Comparison of ENCODE assay signal across 8 cellular contexts in genomic region chr6:13733178-13733851, GRCh38. TPM values are rescaled to one million over a fixed set of nuclear protein-coding genes. Genes with fewer than 3 reads are reported as not detected.
DNase-seq lines count a peak whose midpoint lies in the region; ATAC-seq, FAIRE-seq and TF ChIP-seq lines count a peak whose summit lies in the region.

No MANE protein-coding gene starts in this region.

- no peak for TF ChIP-seq RAD21 in A549 (conservative IDR thresholded peaks at IDR 0.05 in 1 of 2, IDR thresholded peaks at IDR 0.05 in 1 of 2)

- H3K9me3 Mint-ChIP-seq in mesothelial cell of epicardium, result peaks cover 3% of the 10 kb centered on the region
- no peaks in the 10 kb centered on the region for H3K9me3 Mint-ChIP-seq in progenitor cell of endocrine pancreas (ENCODE audit: low read depth)
- no peaks in the 10 kb centered on the region for H3K9me3 Mint-ChIP-seq in CD4-positive, alpha-beta T cell

- peak overlapping the region; percentile 65 for H3K4me2 ChIP-seq in A549

- CTCF ChIA-PET in A549 (lab: Yijun Ruan, JAX) (no interaction called here), GM10248 (lab: Yijun Ruan, JAX) (no interaction called here)
- CTCF ChIA-PET in CD4-positive, alpha-beta T cell (lab: Charles Lee), result no interaction called here

- WGBS in A549 (ENCODE audit: missing lambda C conversion rate), result 18% methylated on average over 15 of the region's 15 CpGs

- no peak overlapping the region for H3K4me3 ChIP-seq in A549
- peak overlapping the region; percentile 32 for H3K4me3 ChIP-seq in choroid plexus epithelial cell (ENCODE audit: low read depth, low read length)

- ATAC-seq in A549 (peak; percentile 76 to 78), GM21723 (IDR thresholded peaks at IDR 0.05; ENCODE audit: unreplicated experiment) (no peak)
- ATAC-seq in CD4-positive, alpha-beta T cell (ENCODE audit: poor library complexity), result no peak

- H3K4me1 Mint-ChIP-seq in mesothelial cell of epicardium (peaks cover 7% of the 10 kb centered on the region), progenitor cell of endocrine pancreas (ENCODE audit: low read depth) (peaks cover 4% of the 10 kb centered on the region)
- no peaks in the 10 kb centered on the region for H3K4me1 Mint-ChIP-seq in CD4-positive, alpha-beta T cell (ENCODE audit: low read depth)

- 0 out of 3 replicates have a peak, but pooled peaks cover 3% of the 10 kb centered on the region for H3K4me1 ChIP-seq in A549

- TF ChIP-seq POLR2A in A549 (IDR thresholded peaks at IDR 0.05; ENCODE audit: low read length), result no peak

- H3K27me3 ChIP-seq in CD4-positive, alpha-beta T cell (ENCODE audit: control insufficient read depth, insufficient read depth, low read length), result no peaks in the 10 kb centered on the region

- peak overlapping the region in 1 of 2 experiments; percentile 60; a peak in 3 of 6 replicates for H3K27ac ChIP-seq in A549
- H3K27ac ChIP-seq in CD4-positive, alpha-beta T cell (ENCODE audit: low read depth, low read length), result no peak overlapping the region

- POLR2A ChIA-PET in A549 (lab: Yijun Ruan, JAX), result no interaction called here
- POLR2A ChIA-PET in GM10248 (lab: Yijun Ruan, JAX), result no interaction called here
- POLR2A ChIA-PET in CD4-positive, alpha-beta T cell (lab: Charles Lee), result interaction anchor here (0.6 kb wide), 1 partner anchor 76 kb away, joined by 5 read pairs; no protein-coding TSS in a partner anchor

- peak overlapping the region; percentile 33 for H3K27ac Mint-ChIP-seq in mesothelial cell of epicardium
- H3K27ac Mint-ChIP-seq in progenitor cell of endocrine pancreas, result no peak overlapping the region
- H3K27ac Mint-ChIP-seq in CD4-positive, alpha-beta T cell, result no peak overlapping the region

- H3K27me3 Mint-ChIP-seq in mesothelial cell of epicardium (ENCODE audit: low read depth) (no peaks in the 10 kb centered on the region), progenitor cell of endocrine pancreas (peaks cover 8% of the 10 kb centered on the region)
- H3K27me3 Mint-ChIP-seq in CD4-positive, alpha-beta T cell, result no peaks in the 10 kb centered on the region

- TF ChIP-seq CTCF in A549 (IDR thresholded peaks at IDR 0.05), result no peak
- TF ChIP-seq CTCF in choroid plexus epithelial cell (conservative IDR thresholded peaks at IDR 0.05; ENCODE audit: low read depth, low read length), result no peak
- TF ChIP-seq CTCF in mesothelial cell of epicardium (IDR thresholded peaks at IDR 0.05; ENCODE audit: unreplicated experiment), result no peak
- TF ChIP-seq CTCF in progenitor cell of endocrine pancreas (IDR thresholded peaks at IDR 0.05; ENCODE audit: unreplicated experiment), result no peak
- no peak for TF ChIP-seq CTCF in GM10248 (IDR thresholded peaks at IDR 0.05; ENCODE audit: control extremely low read depth, extremely low read depth, low read depth, missing control alignments)
- no peak for TF ChIP-seq CTCF in CD4-positive, alpha-beta T cell (IDR thresholded peaks at IDR 0.05)

- H3K9me3 ChIP-seq in A549, result no peaks in the 10 kb centered on the region
- no peaks in the 10 kb centered on the region for H3K9me3 ChIP-seq in CD4-positive, alpha-beta T cell (ENCODE audit: control insufficient read depth, low read length)

- intact Hi-C loops in CD4-positive, alpha-beta T cell (cut with DNase I, micrococcal nuclease), result no loop called here

- no peak for FAIRE-seq in A549 (lab: Jason Lieb, UNC)

- no peak for TF ChIP-seq EP300 in A549 (IDR thresholded peaks at IDR 0.05)

- DNase-seq in A549 (ENCODE audit: low read depth in 1 of 2, low spot score in 1 of 2) (peak in 1 of 2 experiments; percentile 26), NCI-H146 treated with DMSO at 0.1 percent for 48 hours (lab: John Stamatoyannopoulos, UW; ENCODE audit: unreplicated experiment) (peak; percentile 17), choroid plexus epithelial cell (ENCODE audit: low read depth) (peak; percentile 97), mesothelial cell of epicardium (ENCODE audit: low spot score in 2 of 2, unreplicated experiment in 2 of 2) (peak in 1 of 2 experiments; percentile 45), progenitor cell of endocrine pancreas (ENCODE audit: low spot score, unreplicated experiment) (no peak), GM10248 (ENCODE audit: extremely low spot score) (no peak)
- no peak for DNase-seq in CD4-positive, alpha-beta T cell

- no peaks in the 10 kb centered on the region for H3K36me3 Mint-ChIP-seq in mesothelial cell of epicardium
- H3K36me3 Mint-ChIP-seq in progenitor cell of endocrine pancreas (ENCODE audit: insufficient read depth), result no peaks in the 10 kb centered on the region
- no peaks in the 10 kb centered on the region for H3K36me3 Mint-ChIP-seq in CD4-positive, alpha-beta T cell (ENCODE audit: low read depth)

- H3K4me3 Mint-ChIP-seq in mesothelial cell of epicardium, result peak overlapping the region; percentile 31
- H3K4me3 Mint-ChIP-seq in progenitor cell of endocrine pancreas (ENCODE audit: low read depth), result no peak overlapping the region
- H3K4me3 Mint-ChIP-seq in CD4-positive, alpha-beta T cell, result no peak overlapping the region

TF ChIP-seq in A549, 52 proteins besides CTCF, POLR2A, EP300 and RAD21:
- TF ChIP-seq REST (IDR thresholded peaks at IDR 0.05) (no peak), CHD2 (IDR thresholded peaks at IDR 0.05; ENCODE audit: low read length, partially characterized antibody) (no peak), NFE2L2 (conservative IDR thresholded peaks at IDR 0.05; ENCODE audit: low read length) (no peak), HOXB5 (CRISPR knock-in tag; IDR thresholded peaks at IDR 0.05) (no peak), TP53 (CRISPR knock-in tag; IDR thresholded peaks at IDR 0.05) (no peak), FOXS1 (CRISPR knock-in tag; IDR thresholded peaks at IDR 0.05) (no peak), RCOR1 (IDR thresholded peaks at IDR 0.05; ENCODE audit: low read depth, low read length) (no peak), MYC (IDR thresholded peaks at IDR 0.05; ENCODE audit: borderline replicate concordance, low read length) (no peak), RFX5 (IDR thresholded peaks at IDR 0.05) (no peak), TFCP2L1 (CRISPR knock-in tag; IDR thresholded peaks at IDR 0.05) (no peak), KDM1A (IDR thresholded peaks at IDR 0.05; ENCODE audit: low read depth) (no peak), CEBPB (IDR thresholded peaks at IDR 0.05) (no peak), RNF2 (IDR thresholded peaks at IDR 0.05; ENCODE audit: borderline replicate concordance, low read depth) (no peak)

RNA-seq across cellular contexts. Expression of gene RANBP9, which starts 21.7 kb away (rescaled TPM):
- polyA plus RNA-seq in A549 (2011; rRNA removed) (15.7 and 20.3 TPM in 2 replicates), A549 (2017; fragmentation: RNase III; extraction: RNeasy Plus Mini Kit Qiagen cat#74134 plus additional on column Dnase treatment) (13.7 to 15.2 TPM (median 14.3 TPM) in 3 replicates)
- polyA plus RNA-seq in A549 (2012; cell fraction: cytosol; rRNA removed), result 7.1 TPM in 2 replicates
- polyA plus RNA-seq in A549 (2012; cell fraction: nucleus; rRNA removed), result 4.0 and 5.3 TPM in 2 replicates
- polyA minus RNA-seq in A549 (2011; rRNA and poly(A)+ RNA removed), result 10.2 and 11.8 TPM in 2 replicates
- total RNA-seq in mesothelial cell of epicardium (45.5 to 46.9 TPM (median 45.8 TPM) in 3 replicates), progenitor cell of endocrine pancreas (58.4 and 59.7 TPM in 2 replicates)
- total RNA-seq in CD4-positive, alpha-beta T cell, result 10 to 100 TPM; 60.8 to 62.9 TPM

Comparison
In these comparisons a context has a peak if more than half of its experiments do, and no peak if none do; other contexts are left out.
1. ATAC-seq: peak in A549 (2 of 2); none in GM21723 (single experiment) and CD4-positive, alpha-beta T cell (single experiment).
2. DNase-seq: peak in NCI-H146 treated with DMSO at 0.1 percent for 48 hours (single experiment) and choroid plexus epithelial cell (single experiment); none in progenitor cell of endocrine pancreas (single experiment), GM10248 (single experiment) and CD4-positive, alpha-beta T cell (0 of 10).